ENCODE assay signal across 14 cellular contexts in genomic region chrX:71621644-71622346, GRCh38. TPM values are rescaled to one million over a fixed set of nuclear protein-coding genes. Genes with fewer than 3 reads are reported as not detected.
DNase-seq lines count a peak whose midpoint lies in the region; ATAC-seq, FAIRE-seq and TF ChIP-seq lines count a peak whose summit lies in the region.
"Had no signal": no experiment of that assay in that cellular context is flagged by ENCODE, and none has a peak within 500 bp of the region (broad histone marks: within the 10 kb centered on the region; RNA-seq: fewer than 3 reads in every experiment).

No MANE protein-coding gene starts in this region.

- in situ Hi-C loops in mammary epithelial cell (cut with MboI; ENCODE audit: low sequenced_read_pairs in 2 of 2): no loop called here

- no peak for TF ChIP-seq POLR2A in esophagus muscularis mucosa (IDR thresholded peaks at IDR 0.05; ENCODE audit: low read depth)

- H3K9me2 ChIP-seq in PC-3 (replicated peaks; ENCODE audit: low read length): no peaks in the 10 kb centered on the region

- peaks cover 11% of the 10 kb centered on the region for H3K36me3 Mint-ChIP-seq in CD4-positive, alpha-beta T cell (ENCODE audit: low read depth)

- CTCF ChIA-PET in CD4-positive, alpha-beta T cell (lab: Charles Lee): interaction anchor here (0.5 to 2.1 kb wide), 3 partner anchors 16 to 150 kb away, joined by 3 to 11 read pairs (median 3); partner anchors contain the start of gene OGT
- CTCF ChIA-PET in PC-3 (lab: Charles Lee) (no interaction called here), mammary epithelial cell (lab: Charles Lee; ENCODE audit: low non-redundant PET) (no interaction called here)

- H3K9ac ChIP-seq in PC-3 (ENCODE audit: low read length) (peak overlapping the region; percentile 55; the same call in 1 of the 2 replicates), mammary epithelial cell (ENCODE audit: insufficient read depth, low read length) (no peak overlapping the region)

- H3K36me3 ChIP-seq in PC-3 (ENCODE audit: low read depth, low read length): no peaks in the 10 kb centered on the region
- H3K36me3 ChIP-seq in esophagus muscularis mucosa: no peaks in the 10 kb centered on the region
- H3K36me3 ChIP-seq in osteoblast (ENCODE audit: insufficient read depth, low read length): no peaks in the 10 kb centered on the region
- H3K36me3 ChIP-seq in mammary epithelial cell (ENCODE audit: insufficient read depth, low read length): no peaks in the 10 kb centered on the region
- H3K36me3 ChIP-seq: adrenal gland, tibial artery had no signal

- no peak for ATAC-seq in CD4-positive, alpha-beta T cell (ENCODE audit: poor library complexity)
- ATAC-seq in PC-3: no peak
- no peak for ATAC-seq in HG03175 (IDR thresholded peaks at IDR 0.05; ENCODE audit: unreplicated experiment)

- DNase-seq in CD4-positive, alpha-beta T cell: no peak
- no peak for DNase-seq in PC-3
- no peak for DNase-seq in esophagus muscularis mucosa (ENCODE audit: extremely low spot score)
- DNase-seq in osteoblast (ENCODE audit: insufficient read length, low spot score, missing footprints): peak; percentile 80
- DNase-seq in amniotic stem cell (lab: John Stamatoyannopoulos, UW): no peak
- DNase-seq in mammary epithelial cell: no peak
- no peak for DNase-seq in D721Med (ENCODE audit: insufficient read length, low spot score)
- DNase-seq: foreskin melanocyte, NCI-H1048 had no signal

- H3K79me2 ChIP-seq in PC-3 (ENCODE audit: low read length): no peaks in the 10 kb centered on the region
- H3K79me2 ChIP-seq in osteoblast (ENCODE audit: insufficient read depth, low read length): no peaks in the 10 kb centered on the region
- H3K79me2 ChIP-seq in mammary epithelial cell (ENCODE audit: insufficient read depth, low read length): no peaks in the 10 kb centered on the region

- no peak for TF ChIP-seq EP300 in esophagus muscularis mucosa (IDR thresholded peaks at IDR 0.05)

- TF ChIP-seq CTCF in CD4-positive, alpha-beta T cell (IDR thresholded peaks at IDR 0.05): no peak
- TF ChIP-seq CTCF in PC-3 (conservative IDR thresholded peaks at IDR 0.05; ENCODE audit: low read depth, low read length) (no peak), esophagus muscularis mucosa (IDR thresholded peaks at IDR 0.05) (no peak), osteoblast (IDR thresholded peaks at IDR 0.05; ENCODE audit: extremely low read depth, low read depth, low read length) (no peak), mammary epithelial cell (conservative IDR thresholded peaks at IDR 0.05 in 1 of 2, IDR thresholded peaks at IDR 0.05 in 1 of 2; ENCODE audit: extremely low read depth in 1 of 2, insufficient read depth in 1 of 2, low read depth in 1 of 2, low read length in 2 of 2) (no peak), D721Med (IDR thresholded peaks at IDR 0.05; ENCODE audit: insufficient read depth, missing control alignments) (no peak)

- intact Hi-C loops in CD4-positive, alpha-beta T cell (cut with DNase I, micrococcal nuclease): no loop called here
- intact Hi-C loops in PC-3 (cut with micrococcal nuclease) (no loop called here), esophagus muscularis mucosa (cut with DNase I) (no loop called here), mammary epithelial cell (cut with micrococcal nuclease) (no loop called here)

- H2AFZ ChIP-seq in PC-3 (ENCODE audit: low read length): no peak overlapping the region
- no peak overlapping the region for H2AFZ ChIP-seq in osteoblast (ENCODE audit: low read length)
- H2AFZ ChIP-seq in mammary epithelial cell (ENCODE audit: low read depth, low read length): no peak overlapping the region
- H2AFZ ChIP-seq: GM23338 had no signal

- H3K27me3 Mint-ChIP-seq in CD4-positive, alpha-beta T cell: no peaks in the 10 kb centered on the region

- peak overlapping the region; percentile 21 for H3K27ac ChIP-seq in CD4-positive, alpha-beta T cell (ENCODE audit: low read depth, low read length)
- H3K27ac ChIP-seq in PC-3 (ENCODE audit: low read length) (peak overlapping the region; percentile 76), esophagus muscularis mucosa (replicated peaks in 1 of 4) (peak overlapping the region; percentile 74 to 80 (median 77)), osteoblast (ENCODE audit: low read depth, low read length) (no peak overlapping the region), mammary epithelial cell (ENCODE audit: insufficient read depth, low read depth, low read length) (no peak overlapping the region)

- H3K9me3 Mint-ChIP-seq in CD4-positive, alpha-beta T cell: no peaks in the 10 kb centered on the region
- H3K9me3 Mint-ChIP-seq: GM23338 had no signal

- H3K4me2 ChIP-seq in PC-3 (ENCODE audit: low read length) (no peak overlapping the region), osteoblast (ENCODE audit: insufficient read depth, low read length) (no peak overlapping the region), mammary epithelial cell (ENCODE audit: insufficient read depth, low read depth, low read length) (no peak overlapping the region)
- H3K4me2 ChIP-seq: GM23338 had no signal

- peaks cover 62% of the 10 kb centered on the region for H3K4me1 Mint-ChIP-seq in CD4-positive, alpha-beta T cell (ENCODE audit: low read depth)

- FAIRE-seq in D721Med (lab: Jason Lieb, UNC): no peak

- peak overlapping the region; percentile 92 for H3K27ac Mint-ChIP-seq in CD4-positive, alpha-beta T cell
- H3K27ac Mint-ChIP-seq: GM23338 had no signal

- no peaks in the 10 kb centered on the region for H3K27me3 ChIP-seq in CD4-positive, alpha-beta T cell (ENCODE audit: control insufficient read depth, insufficient read depth, low read length)
- H3K27me3 ChIP-seq in PC-3 (ENCODE audit: low read length) (no peaks in the 10 kb centered on the region), esophagus muscularis mucosa (no peaks in the 10 kb centered on the region), osteoblast (ENCODE audit: insufficient read depth, low read length) (no peaks in the 10 kb centered on the region), mammary epithelial cell (ENCODE audit: insufficient read depth, low read length) (no peaks in the 10 kb centered on the region)
- H3K27me3 ChIP-seq: tibial artery had no signal

- H3F3A ChIP-seq in PC-3 (ENCODE audit: low read length, unreplicated experiment): no peaks in the 10 kb centered on the region

- H4K20me1 ChIP-seq in PC-3 (ENCODE audit: low read length) (no peaks in the 10 kb centered on the region), osteoblast (ENCODE audit: insufficient read depth, low read length) (peaks cover 10% of the 10 kb centered on the region), mammary epithelial cell (ENCODE audit: insufficient read depth, low read length) (no peaks in the 10 kb centered on the region)

- peaks cover 13% of the 10 kb centered on the region for H3K4me1 ChIP-seq in PC-3 (ENCODE audit: insufficient read depth, low read length)
- H3K4me1 ChIP-seq in esophagus muscularis mucosa: peaks cover 14 to 25% (median 23%) of the 10 kb centered on the region in 4 donors
- H3K4me1 ChIP-seq in osteoblast (ENCODE audit: insufficient read depth, low read length): no peaks in the 10 kb centered on the region
- peaks cover 8% of the 10 kb centered on the region for H3K4me1 ChIP-seq in mammary epithelial cell (ENCODE audit: insufficient read depth, low read length)

- POLR2A ChIA-PET in CD4-positive, alpha-beta T cell (lab: Charles Lee): interaction anchor here (0.7 to 2.5 kb wide), 6 partner anchors 9 to 90 kb away, joined by 3 to 12 read pairs (median 6); partner anchors contain the start of gene OGT
- POLR2A ChIA-PET in PC-3 (lab: Charles Lee; ENCODE audit: unreplicated experiment): interaction anchor here (0.6 kb wide), 1 partner anchor 452 kb away, joined by 3 read pairs; no protein-coding TSS in a partner anchor

- dilution Hi-C loops in mammary epithelial cell (cut with HindIII; ENCODE audit: low sequenced_read_pairs): no loop called here

- BruUV-seq in PC-3 (replicated peaks; lab: Mats Ljungman, UMichigan) (no TSS peak), mammary epithelial cell (replicated peaks; lab: Mats Ljungman, UMichigan) (no TSS peak)

- no peak overlapping the region for H3K4me3 ChIP-seq in PC-3 (ENCODE audit: low read length)
- H3K4me3 ChIP-seq in esophagus muscularis mucosa: no peak overlapping the region
- no peak overlapping the region for H3K4me3 ChIP-seq in osteoblast (ENCODE audit: insufficient read depth, low read length)
- no peak overlapping the region for H3K4me3 ChIP-seq in mammary epithelial cell (replicated peaks in 1 of 3; ENCODE audit: insufficient read depth in 1 of 3, low read depth in 2 of 3, low read length in 3 of 3)
- H3K4me3 ChIP-seq: adrenal gland, GM23338, lung, tibial artery had no signal

- 67% methylated on average over 11 of the region's 11 CpGs for WGBS in esophagus muscularis mucosa
- 87% methylated on average over 9 of the region's 11 CpGs for WGBS in mammary epithelial cell (ENCODE audit: low coverage, missing lambda C conversion rate)

- peak overlapping the region; percentile 42 for H3K4me3 Mint-ChIP-seq in CD4-positive, alpha-beta T cell
- H3K4me3 Mint-ChIP-seq: GM23338 had no signal

- H3K9me3 ChIP-seq in CD4-positive, alpha-beta T cell (ENCODE audit: control insufficient read depth, low read length): no peaks in the 10 kb centered on the region
- no peaks in the 10 kb centered on the region for H3K9me3 ChIP-seq in PC-3 (ENCODE audit: low read length)
- H3K9me3 ChIP-seq in esophagus muscularis mucosa: no peaks in the 10 kb centered on the region
- H3K9me3 ChIP-seq in osteoblast (ENCODE audit: low read depth, low read length): no peaks in the 10 kb centered on the region
- H3K9me3 ChIP-seq in mammary epithelial cell (replicated peaks; ENCODE audit: insufficient read depth, low read length): no peaks in the 10 kb centered on the region
- H3K9me3 ChIP-seq: adrenal gland, tibial artery had no signal

RNA-seq across cellular contexts. Expression of gene CXCR3, which starts 3.5 kb away (rescaled TPM):
- total RNA-seq in CD4-positive, alpha-beta T cell: 10 to 100 TPM; 19.5 to 22.0 TPM
- total RNA-seq in PC-3 (2014; rRNA removed) (not detected in 2 replicates), esophagus muscularis mucosa (under 1 TPM in 3 of 4 donors, not detected in 1; 0.17 to 0.83 (median 0.42) TPM), osteoblast (not detected in 2 replicates), mammary epithelial cell (not detected)
- not detected for polyA plus RNA-seq in mammary epithelial cell
- polyA minus RNA-seq in mammary epithelial cell: not detected
- total RNA-seq: GM23338 had no signal
- polyA plus RNA-seq: GM23338 had no signal

RNA-seq across cellular contexts. Expression of gene GCNA, which starts 43.6 kb away (rescaled TPM):
- 1 to 10 TPM; 1.7 to 2.3 TPM for total RNA-seq in CD4-positive, alpha-beta T cell
- total RNA-seq in PC-3 (2014; rRNA removed) (1.6 and 2.9 TPM in 2 replicates), esophagus muscularis mucosa (1 to 10 TPM in 3 of 4 donors, under 1 TPM in 1; 0.65 to 2.9 (median 1.2) TPM), osteoblast (4.3 and 4.4 TPM in 2 replicates), mammary epithelial cell (1 to 10 TPM; 2.3 TPM)
- 0.61 TPM for polyA plus RNA-seq in mammary epithelial cell
- not detected for polyA minus RNA-seq in mammary epithelial cell

Comparison
In these comparisons a context has a peak if more than half of its experiments do, and no peak if none do; other contexts are left out.
1. H3K27ac ChIP-seq: peak in CD4-positive, alpha-beta T cell (single experiment), PC-3 (single experiment) and esophagus muscularis mucosa (4 of 4); none in osteoblast (single experiment) and mammary epithelial cell (single experiment).
2. RNA of gene CXCR3, which starts 3.5 kb away (total RNA-seq): 19.5 to 22.0 TPM in CD4-positive, alpha-beta T cell; 0.17 to 0.83 TPM in esophagus muscularis mucosa, not detected in PC-3, not detected in osteoblast and not detected in mammary epithelial cell; every median in the first group is over 10 times any median in the second.